26 cellular contexts compared by ENCODE assay signal in genomic region chr17:66446419-66446818, GRCh38.
DNase-seq lines count a peak whose midpoint lies in the region; ATAC-seq and TF ChIP-seq lines count a peak whose summit lies in the region.
"Had no signal": no experiment of that assay in that cellular context is flagged by ENCODE, and none has a peak within 500 bp of the region (broad histone marks: within the 10 kb centered on the region; RNA-seq: fewer than 3 reads in every experiment).

No MANE protein-coding gene starts in this region.

- intact Hi-C loops in cardiac septum (cut with DNase I) (no loop called here), heart right ventricle (cut with DNase I) (no loop called here), OCI-LY7 (cut with micrococcal nuclease; ENCODE audit: unreplicated experiment) (loop anchor here (10.0 kb wide), 1 partner anchor 258 kb away; no protein-coding TSS in a partner anchor), lower lobe of right lung (cut with DNase I) (no loop called here), lower leg skin (cut with DNase I; ENCODE audit: low total_unique reads) (no loop called here)

- H3K9me3 ChIP-seq in heart right ventricle (no peaks in the 10 kb centered on the region), OCI-LY7 (ENCODE audit: low read length) (0 out of 2 replicates have a peak, but pooled peaks cover 8% of the 10 kb centered on the region), lower lobe of right lung (no peaks in the 10 kb centered on the region)
- H3K9me3 ChIP-seq: adrenal gland, gastrocnemius medialis, Peyer's patch, right atrium auricular region had no signal

- TF ChIP-seq CTCF in heart right ventricle (IDR thresholded peaks at IDR 0.05) (no peak), OCI-LY7 (conservative IDR thresholded peaks at IDR 0.05; ENCODE audit: low read length) (no peak), lower lobe of right lung (IDR thresholded peaks at IDR 0.05) (no peak), lower leg skin (IDR thresholded peaks at IDR 0.05) (no peak)

- H3K27ac ChIP-seq in heart right ventricle (no peak overlapping the region), OCI-LY7 (ENCODE audit: low read depth, low read length, poor library complexity, severe bottlenecking) (peak overlapping the region; percentile 18), lower lobe of right lung (no peak overlapping the region)
- H3K27ac ChIP-seq: adrenal gland, brain microvascular endothelial cell, gastrocnemius medialis, hepatocyte, Peyer's patch, right atrium auricular region had no signal

- no peak overlapping the region for H3K4me3 ChIP-seq in heart right ventricle
- H3K4me3 ChIP-seq in OCI-LY7 (ENCODE audit: low read depth, low read length, poor library complexity, severe bottlenecking) = peak overlapping the region; percentile 11
- H3K4me3 ChIP-seq in lower lobe of right lung = no peak overlapping the region
- H3K4me3 ChIP-seq in lower leg skin (ENCODE audit: low read depth, poor library complexity, severe bottlenecking) = no peak overlapping the region
- H3K4me3 ChIP-seq: adrenal gland, gastrocnemius medialis, hepatocyte, Peyer's patch, right atrium auricular region, smooth muscle cell had no signal

- DNase-seq in cardiac septum (ENCODE audit: low spot score) (peak; percentile 22), heart right ventricle (no peak), OCI-LY7 (ENCODE audit: low spot score) (peak; percentile 64), myocyte (ENCODE audit: low read depth) (peak; percentile 67), NCI-H2107 treated with DMSO at 0.1 percent for 48 hours (lab: John Stamatoyannopoulos, UW; ENCODE audit: unreplicated experiment) (no peak), lower lobe of right lung (no peak), lower leg skin (ENCODE audit: low spot score in 2 of 2) (no peak)
- DNase-seq: activated CD4-positive, alpha-beta T cell treated with anti-CD3 and anti-CD28 coated beads for 1 hour; activated gamma-delta T cell treated with Interleukin-2 at 50 U/mL for 16 hours; adrenal gland; brain microvascular endothelial cell; gastrocnemius medialis; GDM1; Karpas-422; NCI-H146; NCI-H345; NCI-H69; posterior cingulate gyrus; SHP77 treated with DMSO at 0.1 percent for 48 hours; stimulated activated naive CD4-positive, alpha-beta T cell treated with Interleukin-2 at 50 U/mL for 16 hours had no signal

- H3K36me3 ChIP-seq in heart right ventricle (no peaks in the 10 kb centered on the region), OCI-LY7 (ENCODE audit: insufficient read depth, low read length) (no peaks in the 10 kb centered on the region; the same call in 1 of the 2 replicates), lower lobe of right lung (no peaks in the 10 kb centered on the region)
- H3K36me3 ChIP-seq: adrenal gland, brain microvascular endothelial cell, gastrocnemius medialis, Peyer's patch, right atrium auricular region had no signal

- H3K79me2 ChIP-seq in OCI-LY7 (ENCODE audit: insufficient read depth, low read depth, low read length) = no peaks in the 10 kb centered on the region

- H3K4me2 ChIP-seq in OCI-LY7 (ENCODE audit: low read length) = peak overlapping the region; percentile 54
- H3K4me2 ChIP-seq: hepatocyte, smooth muscle cell had no signal

- POLR2A ChIA-PET in OCI-LY7 (lab: Charles Lee) = interaction anchor here (0.8 kb wide), 2 partner anchors 48 to 201 kb away, joined by 3 read pairs; no protein-coding TSS in a partner anchor

- BruUV-seq in OCI-LY7 (replicated peaks; lab: Mats Ljungman, UMichigan) = no TSS peak

- H3K9me2 ChIP-seq in OCI-LY7 (ENCODE audit: insufficient read depth, low read length) = no peaks in the 10 kb centered on the region

- no peak for TF ChIP-seq POLR2A in lower leg skin (IDR thresholded peaks at IDR 0.05)

- peak overlapping the region; percentile 2; the same call in 1 of the 2 replicates for H2AFZ ChIP-seq in OCI-LY7 (ENCODE audit: low read length)
- H2AFZ ChIP-seq: hepatocyte had no signal

- WGBS in heart right ventricle, 2 donors = 91 to 92% methylated on average over 2 of the region's 2 CpGs
- whole genome bisulfite sequencing in lower leg skin, 2 donors = 84 to 94% methylated on average over 2 of the region's 2 CpGs

- H3K4me1 ChIP-seq in heart right ventricle (peaks cover 0 to 6% (median 0%) of the 10 kb centered on the region in 9 donors), OCI-LY7 (ENCODE audit: insufficient read depth, low read length, poor library complexity, severe bottlenecking) (peaks cover 80% of the 10 kb centered on the region), lower lobe of right lung (peaks cover 2% of the 10 kb centered on the region)
- H3K4me1 ChIP-seq: adrenal gland, gastrocnemius medialis, right atrium auricular region had no signal

- ATAC-seq in heart right ventricle (no peak), GM19463 (IDR thresholded peaks at IDR 0.05; ENCODE audit: unreplicated experiment) (no peak), lower lobe of right lung (no peak)
- ATAC-seq: gastrocnemius medialis, HCT116 had no signal

- H3K27me3 ChIP-seq in heart right ventricle (no peaks in the 10 kb centered on the region), lower lobe of right lung (ENCODE audit: low read depth) (no peaks in the 10 kb centered on the region)
- H3K27me3 ChIP-seq: adrenal gland, brain microvascular endothelial cell, gastrocnemius medialis, hepatocyte, Peyer's patch, right atrium auricular region had no signal

- no peaks in the 10 kb centered on the region for H4K20me1 ChIP-seq in OCI-LY7 (ENCODE audit: insufficient read depth, low read length)

- CTCF ChIA-PET in OCI-LY7 (lab: Charles Lee; ENCODE audit: unreplicated experiment) = no interaction called here

Comparison
In these comparisons a context has a peak if more than half of its experiments do, and no peak if none do; other contexts are left out.
1. DNase-seq: peak in cardiac septum (single experiment), OCI-LY7 (single experiment) and myocyte (single experiment); none in heart right ventricle (0 of 2), NCI-H2107 treated with DMSO at 0.1 percent for 48 hours (single experiment), lower lobe of right lung (single experiment) and lower leg skin (0 of 2).